Comparison of ENCODE assay signal across 8 cellular contexts in the genomic region with DNA sequence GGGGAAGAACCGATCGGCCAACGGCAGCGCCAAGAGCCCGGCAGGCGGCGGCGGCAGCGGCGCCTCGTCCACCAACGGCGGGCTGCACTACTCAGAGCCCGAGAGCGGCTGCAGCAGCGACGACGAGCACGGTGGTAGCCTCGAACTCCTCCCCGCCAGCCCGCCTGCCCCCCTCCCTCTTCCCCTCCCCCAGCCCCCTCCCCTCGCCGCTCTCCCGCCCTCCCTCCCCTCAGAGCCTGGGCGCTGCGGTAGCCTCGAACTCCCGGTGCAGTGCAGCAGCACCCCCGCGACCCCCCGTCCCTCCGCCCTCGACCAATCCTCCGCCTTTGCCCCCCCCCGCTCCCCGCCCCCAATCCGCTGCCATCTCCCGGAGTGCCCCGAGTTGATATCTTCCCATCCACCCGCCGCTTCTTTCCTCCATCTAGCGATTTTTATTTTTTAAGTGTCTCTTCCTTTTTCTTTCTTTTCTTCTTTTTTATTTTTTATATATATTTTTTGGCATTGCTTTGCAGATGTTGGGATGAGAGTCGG. TPM values are rescaled to one million over a fixed set of nuclear protein-coding genes. Genes with fewer than 3 reads are reported as not detected.
DNase-seq lines count a peak whose midpoint lies in the region; ATAC-seq and TF ChIP-seq lines count a peak whose summit lies in the region.

No MANE protein-coding gene starts in this region.

- H3K36me3 ChIP-seq in iPS DF 6.9 (ENCODE audit: control insufficient read depth, insufficient read depth, low read length) (no peaks in the 10 kb centered on the region), skeletal muscle tissue (ENCODE audit: control insufficient read depth in 3 of 3, insufficient read depth in 3 of 3, low read length in 3 of 3) (peaks cover under 1 to 6% (median 6%) of the 10 kb centered on the region in 3 donors)

- H3K27me3 ChIP-seq in iPS DF 6.9 (ENCODE audit: control insufficient read depth, insufficient read depth, low read length), result no peaks in the 10 kb centered on the region
- no peaks in the 10 kb centered on the region for H3K27me3 ChIP-seq in skeletal muscle tissue (ENCODE audit: control insufficient read depth in 3 of 3, insufficient read depth in 3 of 3, low read length in 3 of 3)

- H3K9ac ChIP-seq in skeletal muscle tissue (ENCODE audit: low read depth in 1 of 3, low read length in 3 of 3), result peak overlapping the region; percentile 88 to 98 (median 98)

- no CpG with 5 or more reads among the region's 44 CpGs for WGBS in iPS DF 6.9 (ENCODE audit: insufficient coverage, insufficient read length)

- peak overlapping the region; percentile 91 for H3K4me3 ChIP-seq in astrocyte of the spinal cord (ENCODE audit: low read depth, low read length)
- peak overlapping the region; percentile 85; the same call in 1 of the 2 replicates for H3K4me3 ChIP-seq in iPS DF 6.9 (ENCODE audit: low read length)
- peak overlapping the region; percentile 88 to 94 (median 90) for H3K4me3 ChIP-seq in skeletal muscle tissue (ENCODE audit: low read length in 3 of 3)

- peak; percentile 12 for ATAC-seq in HG02981 (IDR thresholded peaks at IDR 0.05; ENCODE audit: unreplicated experiment)
- ATAC-seq in GM18868 (IDR thresholded peaks at IDR 0.05; ENCODE audit: unreplicated experiment), result no peak

- TF ChIP-seq CTCF in astrocyte of the spinal cord (IDR thresholded peaks at IDR 0.05; ENCODE audit: low read depth, low read length), result no peak

- in situ Hi-C loops in astrocyte of the spinal cord (cut with HindIII; ENCODE audit: low sequenced_read_pairs), result no loop called here

- H3K27ac ChIP-seq in iPS DF 6.9 (ENCODE audit: low read length) (no peak overlapping the region), skeletal muscle tissue (ENCODE audit: low read depth, low read length) (peak overlapping the region; percentile 95)

- peak; percentile 6 to 60 for DNase-seq in SHP77 (lab: John Stamatoyannopoulos, UW)
- DNase-seq in SHP77 treated with DMSO at 0.1 percent for 48 hours (lab: John Stamatoyannopoulos, UW), result no peak
- DNase-seq in OCI-M1 (lab: John Stamatoyannopoulos, UW), result peak; percentile 81
- DNase-seq in astrocyte of the spinal cord (ENCODE audit: low read depth, low spot score), result peak; percentile 71
- no peak for DNase-seq in iPS DF 6.9 (ENCODE audit: low read depth, low spot score)

- H3K4me1 ChIP-seq in iPS DF 6.9 (ENCODE audit: control insufficient read depth, insufficient read depth, low read length) (no peaks in the 10 kb centered on the region), skeletal muscle tissue (ENCODE audit: control insufficient read depth in 3 of 3, insufficient read depth in 3 of 3, low read length in 3 of 3) (peaks cover 14 to 17% (median 17%) of the 10 kb centered on the region in 3 donors)

- H3K9me3 ChIP-seq in iPS DF 6.9 (ENCODE audit: control insufficient read depth, insufficient read depth, low read length), result no peaks in the 10 kb centered on the region
- H3K9me3 ChIP-seq in skeletal muscle tissue (ENCODE audit: control insufficient read depth in 3 of 3, low read length in 3 of 3), result no peaks in the 10 kb centered on the region

RNA-seq across cellular contexts. Expression of gene RCOR3, which starts 0.5 kb away (rescaled TPM):
- total RNA-seq in skeletal muscle tissue, result 38.6 TPM

Comparison
In these comparisons a context has a peak if more than half of its experiments do, and no peak if none do; other contexts are left out.
1. DNase-seq: peak in SHP77 (2 of 2), OCI-M1 (single experiment) and astrocyte of the spinal cord (single experiment); none in SHP77 treated with DMSO at 0.1 percent for 48 hours (single experiment) and iPS DF 6.9 (single experiment).
2. Peak in every context shown above with its lines, with median percentiles within 50 percentile points of each other: H3K4me3 ChIP-seq.